Comparison of ENCODE assay signal across 9 cellular contexts in genomic region chr17:39782481-39782880, GRCh38. TPM values are rescaled to one million over a fixed set of nuclear protein-coding genes. Genes with fewer than 3 reads are reported as not detected.
DNase-seq lines count a peak whose midpoint lies in the region; ATAC-seq, FAIRE-seq and TF ChIP-seq lines count a peak whose summit lies in the region.
"Had no signal": no experiment of that assay in that cellular context is flagged by ENCODE, and none has a peak within 500 bp of the region (broad histone marks: within the 10 kb centered on the region; RNA-seq: fewer than 3 reads in every experiment).

No MANE protein-coding gene starts in this region.

- H3K9me3 ChIP-seq in GM12878 (replicated peaks; ENCODE audit: control insufficient read depth, insufficient read depth, low read length): no peaks in the 10 kb centered on the region
- H3K9me3 ChIP-seq: SJSA1 had no signal

- H3K4me1 Mint-ChIP-seq in naive thymus-derived CD8-positive, alpha-beta T cell: peaks cover 37 to 90% (median 78%) of the 10 kb centered on the region in 4 donors

- intact Hi-C loops in GM12878 (cut with micrococcal nuclease; ENCODE audit: unreplicated experiment): no loop called here

- peak overlapping the region; percentile 28; the same call in 1 of the 2 replicates for H3K27ac ChIP-seq in GM12878 (ENCODE audit: control insufficient read depth, insufficient read depth)
- H3K27ac ChIP-seq: SJSA1 had no signal

- over 99% methylated on average over 4 of the region's 4 CpGs for WGBS in GM12878 (ENCODE audit: insufficient coverage, insufficient replicate concordance, low lambda C conversion rate, missing lambda C conversion rate)

- in situ Hi-C loops in GM12878 (cut with MboI): no loop called here

- peak overlapping the region in 5 of 10 donors; percentile 7 to 60 (median 16) for H3K4me3 Mint-ChIP-seq in naive thymus-derived CD8-positive, alpha-beta T cell

- H4K20me1 ChIP-seq in GM12878 (ENCODE audit: control insufficient read depth, insufficient read depth): no peaks in the 10 kb centered on the region

- H3K9me3 Mint-ChIP-seq in naive thymus-derived CD8-positive, alpha-beta T cell: no peaks in the 10 kb centered on the region

- H3K36me3 ChIP-seq in GM12878 (ENCODE audit: control insufficient read depth in 2 of 2, insufficient read depth in 2 of 2, low read length in 1 of 2): peaks cover 3 to 39% of the 10 kb centered on the region in 2 experiments
- H3K36me3 ChIP-seq: SJSA1 had no signal

- DNase-seq in GM12892 (ENCODE audit: insufficient read length): no peak
- peak; percentile 4 for DNase-seq in NCI-H2196 treated with DMSO at 0.1 percent for 48 hours (lab: John Stamatoyannopoulos, UW; ENCODE audit: unreplicated experiment)
- no peak for DNase-seq in GM12878 (ENCODE audit: low read depth, low spot score)
- DNase-seq in naive thymus-derived CD8-positive, alpha-beta T cell: no peak
- DNase-seq in effector CD4-positive, alpha-beta T cell: no peak
- no peak for DNase-seq in COR-L47 (lab: John Stamatoyannopoulos, UW)
- no peak for DNase-seq in HuH-7 (ENCODE audit: low spot score)
- DNase-seq: activated T-cell treated with anti-CD3 and anti-CD28 coated beads, Interleukin-2, amount 50 U/mL, for 48 hours had no signal

- no peak overlapping the region for H3K4me2 ChIP-seq in GM12878 (ENCODE audit: control insufficient read depth, insufficient read depth)

- no TSS peak for BruUV-seq in GM12878 (replicated peaks; lab: Mats Ljungman, UMichigan)

- FAIRE-seq in GM12892 (lab: Jason Lieb, UNC) (peak; percentile 74), GM12878 (lab: Jason Lieb, UNC) (no peak)

- TF ChIP-seq POLR2A in GM12892 (IDR thresholded peaks at IDR 0.05; ENCODE audit: low read depth, low read length) (no peak), GM12878 (IDR thresholded peaks at IDR 0.05; ENCODE audit: low read depth, low read length) (0 out of 2 replicates have a peak, but pooled peaks have one; percentile 33)

- CTCF ChIA-PET in GM12878 (lab: Yijun Ruan, JAX): interaction anchor here (0.6 to 5.7 kb wide), 3 partner anchors 10 to 632 kb away, joined by 3 to 38 read pairs (median 3); no protein-coding TSS in a partner anchor

- SMC1A ChIA-PET in GM12878 (lab: Charles Lee; ENCODE audit: uncharacterized antibody, unreplicated experiment): interaction anchor here (1.0 to 6.5 kb wide), 5 partner anchors 10 to 79 kb away, joined by 3 to 54 read pairs (median 3); no protein-coding TSS in a partner anchor

- RAD21 ChIA-PET in GM12878 (lab: Charles Lee; ENCODE audit: unreplicated experiment): interaction anchor here (1.2 to 1.3 kb wide), 2 partner anchors 10 to 80 kb away, joined by 3 read pairs; no protein-coding TSS in a partner anchor

- no peak for ATAC-seq in GM12878
- no peak for ATAC-seq in naive thymus-derived CD8-positive, alpha-beta T cell

- no peak overlapping the region for H3K9ac ChIP-seq in GM12878 (ENCODE audit: control insufficient read depth, insufficient read depth, low read length)

- H3K4me3 ChIP-seq in GM12878: no peak overlapping the region
- H3K4me3 ChIP-seq: SJSA1 had no signal

- no peak for TF ChIP-seq EP300 in GM12878 (IDR thresholded peaks at IDR 0.05; ENCODE audit: borderline replicate concordance in 1 of 2, control insufficient read depth in 1 of 2, low read depth in 2 of 2, low read length in 2 of 2)

- H3K27ac Mint-ChIP-seq in naive thymus-derived CD8-positive, alpha-beta T cell: peak overlapping the region; percentile 43 to 98 (median 88)

- peaks cover 67% of the 10 kb centered on the region for H3K79me2 ChIP-seq in GM12878 (ENCODE audit: control insufficient read depth, insufficient read depth, low read length)

- POLR2A ChIA-PET in GM12878 (lab: Charles Lee): interaction anchor here (1.0 to 3.9 kb wide), 5 partner anchors 10 to 198 kb away, joined by 3 to 18 read pairs (median 3); partner anchors contain the start of gene PSMD3
- POLR2A ChIA-PET in naive thymus-derived CD8-positive, alpha-beta T cell (lab: Charles Lee): interaction anchor here (0.6 to 3.1 kb wide), 7 partner anchors 10 to 82 kb away, joined by 3 to 24 read pairs (median 4); partner anchors contain the start of gene IKZF3

- TF ChIP-seq RAD21 in GM12878 (IDR thresholded peaks at IDR 0.05; ENCODE audit: insufficient read depth, low read depth, low read length): no peak

- H3K27me3 ChIP-seq in GM12878 (replicated peaks in 1 of 2; ENCODE audit: control insufficient read depth in 2 of 2, insufficient read depth in 2 of 2, low read length in 1 of 2): no peaks in the 10 kb centered on the region

- TF ChIP-seq CTCF in GM12878 (IDR thresholded peaks at IDR 0.05 in 2 of 3, conservative IDR thresholded peaks at IDR 0.05 in 1 of 3; ENCODE audit: control insufficient read depth in 2 of 3, extremely low read depth in 1 of 3, insufficient read depth in 1 of 3, low read depth in 3 of 3, low read length in 3 of 3): no peak

- peaks cover 15 to 73% (median 30%) of the 10 kb centered on the region in 3 donors for H3K36me3 Mint-ChIP-seq in naive thymus-derived CD8-positive, alpha-beta T cell

- H3K27me3 Mint-ChIP-seq in naive thymus-derived CD8-positive, alpha-beta T cell: no peaks in the 10 kb centered on the region

- H2AFZ ChIP-seq in GM12878 (ENCODE audit: control insufficient read depth, low read depth, low read length): no peak overlapping the region

- peaks cover 26% of the 10 kb centered on the region for H3K4me1 ChIP-seq in GM12878 (ENCODE audit: control insufficient read depth, insufficient read depth, low read length)

TF ChIP-seq in GM12878, 131 proteins besides CTCF, POLR2A, EP300 and RAD21 (continues in another document):
- no peak for TF ChIP-seq FOXK2 (IDR thresholded peaks at IDR 0.05)
- TF ChIP-seq MTA2 (IDR thresholded peaks at IDR 0.05; ENCODE audit: low read depth): no peak
- no peak for TF ChIP-seq SP1 (IDR thresholded peaks at IDR 0.05; ENCODE audit: low read depth, low read length)
- no peak for TF ChIP-seq IRF5 (IDR thresholded peaks at IDR 0.05; ENCODE audit: borderline replicate concordance)

RNA-seq across cellular contexts. Expression of gene GRB7, which starts 44.7 kb away (rescaled TPM):
- not detected for polyA plus RNA-seq in GM12892 (2012; ENCODE audit: missing spikeins)
- 1.0 and 1.4 TPM in 2 replicates for total RNA-seq in GM12878 (2013; cell fraction: nucleolus; rRNA removed)
- total RNA-seq in GM12878 (2014; rRNA removed) (0.16 and 0.34 TPM in 2 replicates), GM12878 (2014; rRNA removed; fragmentation: Illumina TruSeq; extraction: Trizol) (0.09 TPM in 1 of 2 replicates, not detected in the other), GM12878 (2021) (0.23 and 0.45 TPM in 2 replicates)
- polyA plus RNA-seq in GM12878 (2011; ENCODE audit: low read depth): not detected
- polyA plus RNA-seq in GM12878 (2011; rRNA removed) (0.05 and 0.10 TPM in 2 replicates), GM12878 (2014; fragmentation: Illumina TruSeq; extraction: Trizol) (0.19 and 0.65 TPM in 2 replicates), GM12878 (2014; fragmentation: Nextera tagmentation; extraction: Ambion mirVana) (not detected), GM12878 (2014; rRNA removed) (0.19 and 0.36 TPM in 2 replicates), GM12878 (2016; fragmentation: Nextera tagmentation; extraction: Ambion mirVana) (under 1 TPM in 1 of 2 experiments, not detected in 1; 0.09 TPM)
- polyA plus RNA-seq in GM12878 (2011; cell fraction: cytosol; rRNA removed): 0.04 and 0.08 TPM in 2 replicates
- polyA plus RNA-seq in GM12878 (2011; cell fraction: nucleus; rRNA removed): 0.24 and 0.28 TPM in 2 replicates
- 0.35 and 0.38 TPM in 2 replicates for polyA plus RNA-seq in GM12878 (2012)
- polyA minus RNA-seq in GM12878 (2011; rRNA and poly(A)+ RNA removed): not detected in 2 replicates
- not detected in 2 replicates for polyA minus RNA-seq in GM12878 (2011; cell fraction: cytosol; rRNA and poly(A)+ RNA removed)
- polyA minus RNA-seq in GM12878 (2011; cell fraction: nucleus; rRNA and poly(A)+ RNA removed): 0.12 TPM in 1 of 2 replicates, not detected in the other
- not detected for total RNA-seq in naive thymus-derived CD8-positive, alpha-beta T cell
- polyA plus RNA-seq in naive thymus-derived CD8-positive, alpha-beta T cell: not detected
- total RNA-seq: SJSA1 had no signal

RNA-seq across cellular contexts. Expression of gene MIEN1, which starts 52.1 kb away (rescaled TPM):
- polyA plus RNA-seq in GM12892 (2012; ENCODE audit: missing spikeins): 51.1 TPM
- total RNA-seq in GM12878 (2013; cell fraction: nucleolus; rRNA removed): 14.7 and 16.1 TPM in 2 replicates
- total RNA-seq in GM12878 (2014; rRNA removed): 42.5 and 50.5 TPM in 2 replicates
- total RNA-seq in GM12878 (2014; rRNA removed; fragmentation: Illumina TruSeq; extraction: Trizol): 34.2 and 41.5 TPM in 2 replicates
- total RNA-seq in GM12878 (2021): 36.6 and 39.7 TPM in 2 replicates
- polyA plus RNA-seq in GM12878 (2011; ENCODE audit: low read depth): 47.5 TPM
- 29.2 and 45.0 TPM in 2 replicates for polyA plus RNA-seq in GM12878 (2011; rRNA removed)
- polyA plus RNA-seq in GM12878 (2011; cell fraction: cytosol; rRNA removed): 61.0 and 70.8 TPM in 2 replicates
- polyA plus RNA-seq in GM12878 (2011; cell fraction: nucleus; rRNA removed): 29.0 and 38.3 TPM in 2 replicates
- polyA plus RNA-seq in GM12878 (2012): 37.8 and 45.6 TPM in 2 replicates
- 69.2 and 74.4 TPM in 2 replicates for polyA plus RNA-seq in GM12878 (2014; fragmentation: Illumina TruSeq; extraction: Trizol)
- polyA plus RNA-seq in GM12878 (2014; fragmentation: Nextera tagmentation; extraction: Ambion mirVana): 10 to 100 TPM; 24.9 to 42.5 TPM
- polyA plus RNA-seq in GM12878 (2014; rRNA removed): 61.5 and 70.1 TPM in 2 replicates
- 10 to 100 TPM; 86.4 to 89.1 TPM for polyA plus RNA-seq in GM12878 (2016; fragmentation: Nextera tagmentation; extraction: Ambion mirVana)
- polyA minus RNA-seq in GM12878 (2011; rRNA and poly(A)+ RNA removed): 14.0 and 24.9 TPM in 2 replicates
- 11.0 and 11.6 TPM in 2 replicates for polyA minus RNA-seq in GM12878 (2011; cell fraction: cytosol; rRNA and poly(A)+ RNA removed)
- polyA minus RNA-seq in GM12878 (2011; cell fraction: nucleus; rRNA and poly(A)+ RNA removed): 21.4 and 28.5 TPM in 2 replicates
- total RNA-seq in naive thymus-derived CD8-positive, alpha-beta T cell: 10 to 100 TPM; 28.9 to 33.2 TPM
- polyA plus RNA-seq in naive thymus-derived CD8-positive, alpha-beta T cell: 10 to 100 TPM; 75.6 to 81.6 (median 76.7) TPM
